In genomic region chr17:60006160-60006559, GRCh38 we compare ENCODE assay signal across 22 cellular contexts.
"Had no signal": no experiment of that assay in that cellular context is flagged by ENCODE, and none has a peak within 500 bp of the region (broad histone marks: within the 10 kb centered on the region; RNA-seq: fewer than 3 reads in every experiment).

No MANE protein-coding gene starts in this region.

- ATAC-seq: activated T-cell treated with anti-CD3 and anti-CD28 coated beads, Interleukin-2, amount 50 U/mL, for 72 hours; effector memory CD8-positive, alpha-beta T cell; gastroesophageal sphincter; left colon; mucosa of descending colon; T-helper 17 cell had no signal

- H3K27ac Mint-ChIP-seq: activated CD4-positive, alpha-beta memory T cell treated with anti-CD3 and anti-CD28 coated beads, Interleukin-2, amount 10 ng/mL, durations not matched to agents 7 days and 5 days; activated naive CD4-positive, alpha-beta T cell treated with anti-CD3 and anti-CD28 coated beads, Interleukin-2, amount 10 ng/mL, durations not matched to agents 7 days and 5 days; activated T-cell treated with anti-CD3 and anti-CD28 coated beads, Interleukin-2, amount 50 U/mL, for 72 hours; brain; effector memory CD8-positive, alpha-beta T cell; naive B cell; progenitor cell of endocrine pancreas; T-helper 17 cell had no signal

- DNase-seq: activated CD4-positive, alpha-beta memory T cell treated with anti-CD3 and anti-CD28 coated beads, Interleukin-2, amount 10 ng/mL, durations not matched to agents 7 days and 5 days; activated CD4-positive, alpha-beta T cell treated with anti-CD3 and anti-CD28 coated beads for 4 hours; activated CD4-positive, CD25-positive, alpha-beta regulatory T cell; activated effector memory CD4-positive, alpha-beta T cell treated with Interleukin-2 at 50 U/mL for 16 hours; activated naive CD4-positive, alpha-beta T cell treated with anti-CD3 and anti-CD28 coated beads, Interleukin-2, amount 10 ng/mL, durations not matched to agents 7 days and 5 days; activated T-cell treated with anti-CD3 and anti-CD28 coated beads, Interleukin-2, amount 50 U/mL, for 72 hours; effector memory CD8-positive, alpha-beta T cell; head of caudate nucleus; left colon; mucosa of descending colon; naive B cell; retina; spleen; stimulated activated CD4-positive, alpha-beta T cell treated with anti-CD3 and anti-CD28 coated beads, Interleukin-4, amount 100 ng/mL, for 1 hour; stimulated activated naive CD4-positive, alpha-beta T cell; T-helper 17 cell; testis; trophoblast cell had no signal

- H3K4me3 Mint-ChIP-seq: activated CD4-positive, alpha-beta memory T cell treated with anti-CD3 and anti-CD28 coated beads, Interleukin-2, amount 10 ng/mL, durations not matched to agents 7 days and 5 days; activated naive CD4-positive, alpha-beta T cell treated with anti-CD3 and anti-CD28 coated beads, Interleukin-2, amount 10 ng/mL, durations not matched to agents 7 days and 5 days; activated T-cell treated with anti-CD3 and anti-CD28 coated beads, Interleukin-2, amount 50 U/mL, for 72 hours; brain; effector memory CD8-positive, alpha-beta T cell; naive B cell; T-helper 17 cell had no signal

- H3K36me3 Mint-ChIP-seq: activated naive CD4-positive, alpha-beta T cell treated with anti-CD3 and anti-CD28 coated beads, Interleukin-2, amount 10 ng/mL, durations not matched to agents 7 days and 5 days; brain; naive B cell had no signal

- FAIRE-seq: keratinocyte had no signal

- H3K27me3 Mint-ChIP-seq: brain; effector memory CD8-positive, alpha-beta T cell; naive B cell; progenitor cell of endocrine pancreas; T-helper 17 cell had no signal

- H3K9me3 Mint-ChIP-seq: activated CD4-positive, alpha-beta memory T cell treated with anti-CD3 and anti-CD28 coated beads, Interleukin-2, amount 10 ng/mL, durations not matched to agents 7 days and 5 days; activated naive CD4-positive, alpha-beta T cell treated with anti-CD3 and anti-CD28 coated beads, Interleukin-2, amount 10 ng/mL, durations not matched to agents 7 days and 5 days; activated T-cell treated with anti-CD3 and anti-CD28 coated beads, Interleukin-2, amount 50 U/mL, for 72 hours; brain; effector memory CD8-positive, alpha-beta T cell; naive B cell had no signal

- H3K4me1 Mint-ChIP-seq: activated CD4-positive, alpha-beta memory T cell treated with anti-CD3 and anti-CD28 coated beads, Interleukin-2, amount 10 ng/mL, durations not matched to agents 7 days and 5 days; activated naive CD4-positive, alpha-beta T cell treated with anti-CD3 and anti-CD28 coated beads, Interleukin-2, amount 10 ng/mL, durations not matched to agents 7 days and 5 days; naive B cell; T-helper 17 cell had no signal
